Comparison of ENCODE assay signal across 29 cellular contexts in genomic region chr13:99414048-99414995, GRCh38.
DNase-seq lines count a peak whose midpoint lies in the region; ATAC-seq, FAIRE-seq and TF ChIP-seq lines count a peak whose summit lies in the region.
"Had no signal": no experiment of that assay in that cellular context is flagged by ENCODE, and none has a peak within 500 bp of the region (broad histone marks: within the 10 kb centered on the region; RNA-seq: fewer than 3 reads in every experiment).

No MANE protein-coding gene starts in this region.

- FAIRE-seq in urothelium cell line (lab: Jason Lieb, UNC), result peak; percentile 94
- FAIRE-seq: colon, islet of Langerhans, RCC 7860 had no signal

- WGBS in mesendoderm (ENCODE audit: extremely low coverage, insufficient coverage, low lambda C conversion rate), result 100% methylated on average over 2 of the region's 15 CpGs
- 84 to 87% methylated on average over 11 to 15 of the region's 15 CpGs for WGBS in transverse colon (ENCODE audit: low coverage in 1 of 2), 2 donors

- peaks cover 7% of the 10 kb centered on the region for H3K36me3 Mint-ChIP-seq in activated naive CD4-positive, alpha-beta T cell treated with anti-CD3 and anti-CD28 coated beads, Interleukin-2, amount 10 ng/mL, durations not matched to agents 7 days and 5 days
- no peaks in the 10 kb centered on the region for H3K36me3 Mint-ChIP-seq in WTC11
- H3K36me3 Mint-ChIP-seq: CD4-positive, alpha-beta memory T cell; mesothelial cell of epicardium; naive B cell had no signal

- H3K79me1 ChIP-seq in mesendoderm (ENCODE audit: low read length), result no peaks in the 10 kb centered on the region

- TF ChIP-seq CTCF in WTC11 (IDR thresholded peaks at IDR 0.05) (no peak), transverse colon (IDR thresholded peaks at IDR 0.05) (no peak)

- no peak overlapping the region for H4K8ac ChIP-seq in mesendoderm (ENCODE audit: low read depth, low read length)

- peak; percentile 17 for DNase-seq in activated naive CD4-positive, alpha-beta T cell treated with anti-CD3 and anti-CD28 coated beads, Interleukin-2, amount 10 ng/mL, durations not matched to agents 7 days and 5 days
- DNase-seq in activated naive CD4-positive, alpha-beta T cell (lab: John Stamatoyannopoulos, UW), result no peak
- no peak for DNase-seq in WTC11 (ENCODE audit: low spot score)
- peak; percentile 78 for DNase-seq in mesendoderm
- DNase-seq in urothelium cell line (ENCODE audit: low spot score), result no peak
- DNase-seq in transverse colon, result no peak
- DNase-seq in NCI-H524 treated with DMSO at 0.1 percent for 48 hours (lab: John Stamatoyannopoulos, UW), result no peak
- DNase-seq: activated CD4-positive, alpha-beta T cell treated with anti-CD3 and anti-CD28 coated beads for 48 hours; amygdala; CD4-positive, alpha-beta memory T cell; left ventricle myocardium inferior; naive B cell; NCI-H1092 treated with DMSO at 0.1 percent for 48 hours; NCI-H187 treated with DMSO at 0.1 percent for 48 hours; NCI-H2171; SIG-M5; stimulated activated CD4-positive, alpha-beta T cell treated with anti-CD3 and anti-CD28 coated beads, Interleukin-2, amount 100 ng/mL, for 48 hours; SW 1271 had no signal

- no peak overlapping the region for H2BK15ac ChIP-seq in mesendoderm (replicated peaks; ENCODE audit: low read depth)

- H3K23ac ChIP-seq in mesendoderm (ENCODE audit: low read length), result peak overlapping the region; percentile 48

- H3K9ac ChIP-seq in mesendoderm (ENCODE audit: low read length), result no peak overlapping the region

- H3K9me3 ChIP-seq in transverse colon, result no peaks in the 10 kb centered on the region
- H3K9me3 ChIP-seq: breast epithelium, psoas muscle, tibial artery had no signal

- no peak overlapping the region for H2BK5ac ChIP-seq in mesendoderm (ENCODE audit: low read length)

- no peak overlapping the region for H2AK5ac ChIP-seq in mesendoderm (ENCODE audit: low read length)

- in situ Hi-C loops in transverse colon (cut with MboI; ENCODE audit: low pct_ligation_motif_present in 1 of 4, low pct_unique_long_range_greater_than_20kb in 1 of 4, low sequenced_read_pairs in 3 of 4), result no loop called here

- TF ChIP-seq POLR2A in transverse colon (IDR thresholded peaks at IDR 0.05), result no peak

- CTCF ChIA-PET in activated naive CD4-positive, alpha-beta T cell treated with anti-CD3 and anti-CD28 coated beads, Interleukin-2, amount 10 ng/mL, durations not matched to agents 7 days and 5 days (lab: Charles Lee), result interaction anchor here (2.0 to 6.0 kb wide), 3 partner anchors 21 to 148 kb away, joined by 8 to 29 read pairs (median 17); no protein-coding TSS in a partner anchor
- CTCF ChIA-PET in WTC11 (lab: Charles Lee), result interaction anchor here (0.9 to 1.1 kb wide), 3 partner anchors 27 to 32 kb away, joined by 3 read pairs; no protein-coding TSS in a partner anchor

- no peak overlapping the region for H3K27ac Mint-ChIP-seq in activated naive CD4-positive, alpha-beta T cell treated with anti-CD3 and anti-CD28 coated beads, Interleukin-2, amount 10 ng/mL, durations not matched to agents 7 days and 5 days
- no peak overlapping the region for H3K27ac Mint-ChIP-seq in WTC11
- H3K27ac Mint-ChIP-seq: activated naive CD4-positive, alpha-beta T cell treated with anti-CD3 and anti-CD28 coated beads, Interleukin-2, amount 50 U/mL, for 72 hours; CD4-positive, alpha-beta memory T cell; mesothelial cell of epicardium; naive B cell had no signal

- H3K4me1 ChIP-seq in mesendoderm (ENCODE audit: control insufficient read depth, low read depth, low read length) (peaks cover 8% of the 10 kb centered on the region), transverse colon (no peaks in the 10 kb centered on the region)
- H3K4me1 ChIP-seq: breast epithelium, left ventricle myocardium inferior, psoas muscle, tibial artery had no signal

- H3K4me3 ChIP-seq in mesendoderm (ENCODE audit: low read length) (no peak overlapping the region), transverse colon (no peak overlapping the region)
- H3K4me3 ChIP-seq: breast epithelium, left ventricle myocardium inferior, psoas muscle, stomach, tibial artery had no signal

- H3K4me2 ChIP-seq in mesendoderm (ENCODE audit: low read length), result no peak overlapping the region

- H3K27me3 ChIP-seq in mesendoderm (ENCODE audit: insufficient read depth, low read length, poor library complexity) (no peaks in the 10 kb centered on the region), transverse colon (no peaks in the 10 kb centered on the region)
- H3K27me3 ChIP-seq: breast epithelium had no signal

- peaks cover 14% of the 10 kb centered on the region for H3K4me1 Mint-ChIP-seq in activated naive CD4-positive, alpha-beta T cell treated with anti-CD3 and anti-CD28 coated beads, Interleukin-2, amount 10 ng/mL, durations not matched to agents 7 days and 5 days
- H3K4me1 Mint-ChIP-seq in WTC11, result peaks cover 19% of the 10 kb centered on the region

- no peak overlapping the region for H3K27ac ChIP-seq in mesendoderm (ENCODE audit: low read depth, low read length)
- H3K27ac ChIP-seq in transverse colon, result no peak overlapping the region
- H3K27ac ChIP-seq: breast epithelium, HL-60, left ventricle myocardium inferior, psoas muscle, stomach, tibial artery had no signal

- H4K5ac ChIP-seq in mesendoderm (ENCODE audit: low read length), result no peak overlapping the region

- no peak overlapping the region for H2BK120ac ChIP-seq in mesendoderm (ENCODE audit: low read depth, low read length)

- POLR2A ChIA-PET in WTC11 (lab: Charles Lee), result no interaction called here

- no peak overlapping the region for H3K4me3 Mint-ChIP-seq in activated naive CD4-positive, alpha-beta T cell treated with anti-CD3 and anti-CD28 coated beads, Interleukin-2, amount 10 ng/mL, durations not matched to agents 7 days and 5 days
- H3K4me3 Mint-ChIP-seq in WTC11, result no peak overlapping the region
- H3K4me3 Mint-ChIP-seq: CD4-positive, alpha-beta memory T cell; mesothelial cell of epicardium; naive B cell had no signal

- intact Hi-C loops in transverse colon (cut with DNase I; ENCODE audit: low total_unique reads), result no loop called here

- no peak overlapping the region for H3K4ac ChIP-seq in mesendoderm (ENCODE audit: low read depth, low read length)

- no peaks in the 10 kb centered on the region for H3K79me2 ChIP-seq in mesendoderm (ENCODE audit: control insufficient read depth, insufficient read depth, low read length)

- no peak overlapping the region for H3K18ac ChIP-seq in mesendoderm (ENCODE audit: low read length)

- peaks cover 6% of the 10 kb centered on the region for H3K9me3 Mint-ChIP-seq in activated naive CD4-positive, alpha-beta T cell treated with anti-CD3 and anti-CD28 coated beads, Interleukin-2, amount 10 ng/mL, durations not matched to agents 7 days and 5 days
- H3K9me3 Mint-ChIP-seq in WTC11, result peaks cover 7% of the 10 kb centered on the region

- TF ChIP-seq EP300 in transverse colon (IDR thresholded peaks at IDR 0.05; ENCODE audit: low read depth), result no peak

- peaks cover 14% of the 10 kb centered on the region for H3K27me3 Mint-ChIP-seq in activated naive CD4-positive, alpha-beta T cell treated with anti-CD3 and anti-CD28 coated beads, Interleukin-2, amount 10 ng/mL, durations not matched to agents 7 days and 5 days
- H3K27me3 Mint-ChIP-seq in WTC11 (ENCODE audit: low read depth), result no peaks in the 10 kb centered on the region; the same call in 1 of the 2 replicates
- H3K27me3 Mint-ChIP-seq: CD4-positive, alpha-beta memory T cell; naive B cell had no signal

- H3K56ac ChIP-seq in mesendoderm (ENCODE audit: low read length), result no peak overlapping the region

- H3K36me3 ChIP-seq in mesendoderm (ENCODE audit: control insufficient read depth, insufficient read depth, low read length) (no peaks in the 10 kb centered on the region), transverse colon (no peaks in the 10 kb centered on the region)
- H3K36me3 ChIP-seq: breast epithelium, left ventricle myocardium inferior, stomach, tibial artery had no signal

- ATAC-seq in WTC11, result no peak
- ATAC-seq in GM21723 (IDR thresholded peaks at IDR 0.05; ENCODE audit: unreplicated experiment), result no peak
- ATAC-seq: psoas muscle had no signal

TF ChIP-seq in WTC11, 78 proteins besides CTCF, POLR2A, EP300 and RAD21:
- TF ChIP-seq ZBTB43 (CRISPR knock-in tag; IDR thresholded peaks at IDR 0.05), result peak; percentile 19; the same call in 1 of the 2 replicates
- no peak for TF ChIP-seq MXD4 (CRISPR knock-in tag; IDR thresholded peaks at IDR 0.05; ENCODE audit: borderline replicate concordance)

Comparison
In these comparisons a context has a peak if more than half of its experiments do, and no peak if none do; other contexts are left out.
1. DNase-seq: peak in activated naive CD4-positive, alpha-beta T cell treated with anti-CD3 and anti-CD28 coated beads, Interleukin-2, amount 10 ng/mL, durations not matched to agents 7 days and 5 days (single experiment) and mesendoderm (single experiment); none in activated naive CD4-positive, alpha-beta T cell (0 of 4), WTC11 (single experiment), urothelium cell line (single experiment), transverse colon (single experiment) and NCI-H524 treated with DMSO at 0.1 percent for 48 hours (single experiment).